8 cellular contexts compared by ENCODE assay signal in the genomic region with DNA sequence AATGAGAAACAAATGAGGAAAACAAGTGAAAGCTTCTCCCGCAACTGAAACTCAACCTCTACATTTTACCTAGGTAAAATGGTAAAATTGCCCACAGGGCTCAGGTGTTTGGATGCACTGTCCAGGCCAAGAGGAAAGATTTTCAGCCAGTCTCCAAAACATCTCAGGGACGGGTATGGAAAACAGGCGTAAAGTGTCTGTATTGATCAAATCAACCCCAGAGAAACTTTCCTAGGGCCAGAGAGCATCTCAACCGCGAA. TPM values are rescaled to one million over a fixed set of nuclear protein-coding genes. Genes with fewer than 3 reads are reported as not detected.
DNase-seq lines count a peak whose midpoint lies in the region; ATAC-seq and TF ChIP-seq lines count a peak whose summit lies in the region.

No MANE protein-coding gene starts in this region.

- peak overlapping the region; percentile 96 for H3K4me3 Mint-ChIP-seq in activated naive CD4-positive, alpha-beta T cell treated with anti-CD3 and anti-CD28 coated beads, Interleukin-2, amount 50 U/mL, for 24 hours

- no peak for DNase-seq in activated naive CD4-positive, alpha-beta T cell (lab: John Stamatoyannopoulos, UW)
- DNase-seq in lower lobe of right lung (no peak), NCI-H1417 treated with DMSO at 0.1 percent for 48 hours (lab: John Stamatoyannopoulos, UW) (no peak), SKM-1 treated with dmso at 0.1 percent for 144 hours (lab: John Stamatoyannopoulos, UW; ENCODE audit: unreplicated experiment) (no peak), omental fat pad (ENCODE audit: low spot score) (no peak)

- H3K4me1 ChIP-seq in lower lobe of right lung (peaks cover 34% of the 10 kb centered on the region), urinary bladder (ENCODE audit: insufficient read depth) (peaks cover 1% of the 10 kb centered on the region)

- H3K36me3 ChIP-seq in lower lobe of right lung: peaks cover 17% of the 10 kb centered on the region
- H3K36me3 ChIP-seq in urinary bladder (ENCODE audit: insufficient read depth): no peaks in the 10 kb centered on the region

- no peaks in the 10 kb centered on the region for H3K9me3 Mint-ChIP-seq in activated naive CD4-positive, alpha-beta T cell treated with anti-CD3 and anti-CD28 coated beads, Interleukin-2, amount 50 U/mL, for 24 hours

- peak overlapping the region; percentile 99 for H3K27ac Mint-ChIP-seq in activated naive CD4-positive, alpha-beta T cell treated with anti-CD3 and anti-CD28 coated beads, Interleukin-2, amount 50 U/mL, for 24 hours

- peaks cover 38% of the 10 kb centered on the region for H3K4me1 Mint-ChIP-seq in activated naive CD4-positive, alpha-beta T cell treated with anti-CD3 and anti-CD28 coated beads, Interleukin-2, amount 50 U/mL, for 24 hours

- TF ChIP-seq CTCF in lower lobe of right lung (IDR thresholded peaks at IDR 0.05) (no peak), omental fat pad (IDR thresholded peaks at IDR 0.05) (no peak)

- peaks cover 7% of the 10 kb centered on the region for H3K36me3 Mint-ChIP-seq in activated naive CD4-positive, alpha-beta T cell treated with anti-CD3 and anti-CD28 coated beads, Interleukin-2, amount 50 U/mL, for 24 hours

- peak overlapping the region; percentile 82 for H3K4me3 ChIP-seq in lower lobe of right lung
- H3K4me3 ChIP-seq in urinary bladder (ENCODE audit: low read depth, low read length): peak overlapping the region; percentile 17

- H3K27me3 ChIP-seq in lower lobe of right lung (ENCODE audit: low read depth): no peaks in the 10 kb centered on the region

- intact Hi-C loops in lower lobe of right lung (cut with DNase I): no loop called here

- no peaks in the 10 kb centered on the region for H3K9me3 ChIP-seq in lower lobe of right lung

- 10% methylated on average over 5 of the region's 5 CpGs for WGBS in urinary bladder

- H3K27me3 Mint-ChIP-seq in activated naive CD4-positive, alpha-beta T cell treated with anti-CD3 and anti-CD28 coated beads, Interleukin-2, amount 50 U/mL, for 24 hours: no peaks in the 10 kb centered on the region

- H3K27ac ChIP-seq in angular gyrus (ENCODE audit: low read depth, low read length) (peak overlapping the region; percentile 83), lower lobe of right lung (peak overlapping the region; percentile 91), urinary bladder (ENCODE audit: low read depth) (no peak overlapping the region)

- no peak for ATAC-seq in lower lobe of right lung
- ATAC-seq in omental fat pad (ENCODE audit: low FRiP score): no peak

RNA-seq across cellular contexts. Expression of a gene that starts 0.4 kb away (rescaled TPM):
- 26.5 TPM for total RNA-seq in lower lobe of right lung
- total RNA-seq in urinary bladder: 60.8 TPM
- polyA plus RNA-seq in urinary bladder: 39.3 TPM
- total RNA-seq in omental fat pad: 10 to 100 TPM; 24.9 to 40.2 (median 25.6) TPM

RNA-seq across cellular contexts. Expression of a gene that starts 27.9 kb away (rescaled TPM):
- total RNA-seq in lower lobe of right lung (10.8 TPM), urinary bladder (56.0 TPM), omental fat pad (10 to 100 TPM in 3 of 4 donors, 1 to 10 TPM in 1; 9.1 to 27.3 (median 17.8) TPM)
- polyA plus RNA-seq in urinary bladder: 37.2 TPM
